12 cellular contexts compared by ENCODE assay signal in the genomic region with DNA sequence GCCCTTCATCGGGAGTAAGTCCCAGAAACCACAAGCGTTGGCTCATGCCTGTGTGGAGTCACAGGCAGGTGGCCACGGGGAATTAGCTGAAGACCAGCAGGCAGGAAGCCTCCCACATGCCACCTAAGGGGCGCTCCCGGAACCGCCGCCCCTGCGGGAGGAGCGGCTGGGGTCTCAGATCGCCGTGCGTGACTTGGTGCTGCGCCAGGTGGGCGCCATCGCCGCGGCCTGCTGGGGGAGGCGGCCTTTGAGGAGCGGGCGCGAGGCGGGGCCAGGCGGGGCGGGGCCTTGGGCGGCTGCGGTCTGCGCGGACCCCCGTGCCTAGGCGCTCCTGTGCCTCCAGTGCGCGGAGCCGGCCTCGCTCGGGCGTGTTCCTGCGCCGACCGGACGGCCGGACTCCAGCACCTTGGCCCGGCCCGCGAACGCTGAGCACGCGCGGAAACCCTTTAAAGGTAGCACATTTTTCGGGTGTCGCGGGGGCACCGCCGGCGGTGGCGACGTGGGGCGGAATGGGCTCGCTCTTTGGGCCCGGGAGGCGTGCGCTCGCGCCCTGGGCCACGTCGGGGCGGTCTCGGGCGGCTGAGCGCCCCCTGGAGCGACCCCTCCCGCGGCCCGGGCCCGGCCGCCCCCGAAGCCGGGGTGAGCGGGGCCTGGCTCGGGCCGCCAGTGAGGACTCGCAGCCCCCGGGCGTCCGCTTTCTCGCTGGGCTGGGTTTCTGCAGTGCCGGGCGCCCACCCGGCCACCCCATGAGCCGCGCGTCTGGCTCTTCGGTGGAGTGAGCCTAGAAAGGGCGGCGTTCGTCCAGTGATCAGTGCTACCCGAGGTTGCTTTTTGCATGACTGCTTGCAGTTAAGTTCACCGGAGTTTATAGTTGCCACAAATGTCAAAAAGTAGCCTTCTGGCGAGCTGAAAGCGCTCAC. TPM values are rescaled to one million over a fixed set of nuclear protein-coding genes. Genes with fewer than 3 reads are reported as not detected.
A peak's percentile ranks its signal among the peaks of the same experiment; 100 is the strongest.
DNase-seq lines count a peak whose midpoint lies in the region; ATAC-seq and TF ChIP-seq lines count a peak whose summit lies in the region.
"Had no signal": no experiment of that assay in that cellular context is flagged by ENCODE, and none has a peak within 500 bp of the region (broad histone marks: within the 10 kb centered on the region; RNA-seq: fewer than 3 reads in every experiment).

No MANE protein-coding gene starts in this region.

- intact Hi-C loops in esophagus squamous epithelium (cut with DNase I): no loop called here

- 3 to 18% methylated on average over 12 to 16 of the region's 99 CpGs for WGBS in esophagus squamous epithelium, 2 donors

- ATAC-seq in GM21737 (IDR thresholded peaks at IDR 0.05; ENCODE audit: unreplicated experiment): no peak
- ATAC-seq: HCT116 had no signal

- no peaks in the 10 kb centered on the region for H3K79me2 ChIP-seq in osteoblast (ENCODE audit: insufficient read depth, low read length)

- H3K9me3 ChIP-seq in MG63 (peaks cover 19% of the 10 kb centered on the region), esophagus squamous epithelium (peaks cover 0 to 8% (median 0%) of the 10 kb centered on the region in 3 donors), osteoblast (ENCODE audit: low read depth, low read length) (no peaks in the 10 kb centered on the region)

- H3K27me3 ChIP-seq in MG63 (peaks cover 59% of the 10 kb centered on the region), esophagus squamous epithelium (peaks cover 9 to 84% (median 10%) of the 10 kb centered on the region in 4 donors), osteoblast (ENCODE audit: insufficient read depth, low read length) (peaks cover 70% of the 10 kb centered on the region)

- TF ChIP-seq POLR2A in esophagus squamous epithelium (IDR thresholded peaks at IDR 0.05): no peak

- no peaks in the 10 kb centered on the region for H4K20me1 ChIP-seq in osteoblast (ENCODE audit: insufficient read depth, low read length)

- H3K4me1 ChIP-seq in esophagus squamous epithelium (peaks cover 0 to 13% (median 9%) of the 10 kb centered on the region in 3 donors), osteoblast (ENCODE audit: insufficient read depth, low read length) (no peaks in the 10 kb centered on the region)

- TF ChIP-seq CTCF in esophagus squamous epithelium (IDR thresholded peaks at IDR 0.05) (no peak), osteoblast (IDR thresholded peaks at IDR 0.05; ENCODE audit: extremely low read depth, low read depth, low read length) (no peak)

- no peak overlapping the region for H3K4me2 ChIP-seq in osteoblast (ENCODE audit: insufficient read depth, low read length)

- H3K4me3 ChIP-seq in MG63 (peak overlapping the region; percentile 30), esophagus squamous epithelium (peak overlapping the region; percentile 7 to 59 (median 26)), osteoblast (ENCODE audit: insufficient read depth, low read length) (no peak overlapping the region)

- H2AFZ ChIP-seq in osteoblast (ENCODE audit: low read length): no peak overlapping the region

- DNase-seq in D341Med (ENCODE audit: low spot score) (peak; percentile 57), MG63 (peak; percentile 32), esophagus squamous epithelium (lab: John Stamatoyannopoulos, UW) (no peak), osteoblast (ENCODE audit: insufficient read length, low spot score, missing footprints) (peak; percentile 51), OCI-M2 (lab: John Stamatoyannopoulos, UW; ENCODE audit: unreplicated experiment) (no peak), kidney glomerular epithelial cell (lab: John Stamatoyannopoulos, UW) (no peak), NCI-H2196 (lab: John Stamatoyannopoulos, UW; ENCODE audit: unreplicated experiment) (no peak)
- DNase-seq: activated B cell treated with CpG ODN at 0.5 μM for 24 hours, NCI-H1048 had no signal

- H3K36me3 ChIP-seq in MG63 (no peaks in the 10 kb centered on the region), esophagus squamous epithelium (no peaks in the 10 kb centered on the region), osteoblast (ENCODE audit: insufficient read depth, low read length) (no peaks in the 10 kb centered on the region)

- H3K27ac ChIP-seq in esophagus squamous epithelium: no peak overlapping the region
- no peak overlapping the region for H3K27ac ChIP-seq in osteoblast (ENCODE audit: low read depth, low read length)

RNA-seq across cellular contexts. Expression of gene LECT2, which starts 24.5 kb away (rescaled TPM):
- total RNA-seq in MG63 (2014; rRNA removed; shearing (Covaris generic); ENCODE audit: low replicate concordance): not detected in 2 replicates
- total RNA-seq in esophagus squamous epithelium: not detected
- not detected in 2 replicates for total RNA-seq in osteoblast
- total RNA-seq: activated B cell treated with CpG ODN at 0.5 μM for 24 hours, skeletal muscle tissue had no signal

RNA-seq across cellular contexts. Expression of gene IL9, which starts 34.6 kb away (rescaled TPM):
- total RNA-seq in MG63 (2014; rRNA removed; shearing (Covaris generic); ENCODE audit: low replicate concordance): not detected in 2 replicates
- total RNA-seq in esophagus squamous epithelium (not detected), osteoblast (not detected in 2 replicates)
- total RNA-seq: activated B cell treated with CpG ODN at 0.5 μM for 24 hours, skeletal muscle tissue had no signal

Comparison
In these comparisons a context has a peak if more than half of its experiments do, and no peak if none do; other contexts are left out.
1. DNase-seq: peak in D341Med (single experiment), MG63 (single experiment) and osteoblast (single experiment); none in esophagus squamous epithelium (single experiment), OCI-M2 (single experiment), kidney glomerular epithelial cell (single experiment) and NCI-H2196 (single experiment).